ENCODE assay signal across 19 cellular contexts in genomic region chr1:17849216-17849615, GRCh38.
A peak's percentile ranks its signal among the peaks of the same experiment; 100 is the strongest.
DNase-seq lines count a peak whose midpoint lies in the region; ATAC-seq and TF ChIP-seq lines count a peak whose summit lies in the region.
"Had no signal": no experiment of that assay in that cellular context is flagged by ENCODE, and none has a peak within 500 bp of the region (broad histone marks: within the 10 kb centered on the region; RNA-seq: fewer than 3 reads in every experiment).

No MANE protein-coding gene starts in this region.

- CTCF ChIA-PET in AG04449 (lab: Yijun Ruan, JAX), result no interaction called here

- POLR2A ChIA-PET in AG04449 (lab: Yijun Ruan, JAX), result no interaction called here

- ATAC-seq in HG03378 (IDR thresholded peaks at IDR 0.05; ENCODE audit: unreplicated experiment), result no peak
- ATAC-seq: activated T-cell treated with anti-CD3 and anti-CD28 coated beads, Interleukin-2, amount 50 U/mL, for 4 hours had no signal

- H3K27ac ChIP-seq in VCaP, result no peak overlapping the region
- H3K27ac ChIP-seq: C4-2B, sigmoid colon had no signal

- DNase-seq in AG04449 (ENCODE audit: low read depth, low spot score) (no peak), EL (peak; percentile 21), fibroblast of peridontal ligament (ENCODE audit: extremely low read depth) (peak; percentile 36), NCI-H187 treated with DMSO at 0.1 percent for 48 hours (lab: John Stamatoyannopoulos, UW) (no peak), GM20000 (ENCODE audit: low spot score) (no peak), NCI-H82 (lab: John Stamatoyannopoulos, UW) (no peak)
- DNase-seq: activated CD4-positive, alpha-beta T cell treated with anti-CD3 and anti-CD28 coated beads, Interleukin-2, amount 50 U/mL, for 48 hours; activated naive CD8-positive, alpha-beta T cell treated with anti-CD3 and anti-CD28 coated beads for 36 hours; activated T-cell treated with anti-CD3 and anti-CD28 coated beads, Interleukin-2, amount 50 U/mL, for 4 hours; DND-41; glutamatergic neuron; NK-92 treated with Interleukin-12 subunit alpha and Interleukin-12 subunit beta, amount 100 ng/mL, for 24 hours; nucleus accumbens; SIG-M5; sigmoid colon; stimulated activated CD4-positive, alpha-beta T cell treated with anti-CD3 and anti-CD28 coated beads, Interleukin-2, amount 100 ng/mL, for 48 hours had no signal

- TF ChIP-seq CTCF in AG04449 (IDR thresholded peaks at IDR 0.05; ENCODE audit: insufficient read depth, low read length, missing control alignments) (peak; percentile 58), VCaP (conservative IDR thresholded peaks at IDR 0.05) (peak; percentile 22; the same call in 1 of the 2 replicates), GM20000 (IDR thresholded peaks at IDR 0.05; ENCODE audit: extremely low read depth, missing control alignments) (no peak)

- H3K4me3 ChIP-seq in AG04449 (ENCODE audit: low read depth, low read length), result no peak overlapping the region
- H3K4me3 ChIP-seq: sigmoid colon had no signal

Comparison
In these comparisons a context has a peak if more than half of its experiments do, and no peak if none do; other contexts are left out.
1. DNase-seq: peak in EL (single experiment) and fibroblast of peridontal ligament (single experiment); none in AG04449 (single experiment), NCI-H187 treated with DMSO at 0.1 percent for 48 hours (single experiment), GM20000 (single experiment) and NCI-H82 (single experiment).